Comparison of ENCODE assay signal across 26 cellular contexts in the genomic region with DNA sequence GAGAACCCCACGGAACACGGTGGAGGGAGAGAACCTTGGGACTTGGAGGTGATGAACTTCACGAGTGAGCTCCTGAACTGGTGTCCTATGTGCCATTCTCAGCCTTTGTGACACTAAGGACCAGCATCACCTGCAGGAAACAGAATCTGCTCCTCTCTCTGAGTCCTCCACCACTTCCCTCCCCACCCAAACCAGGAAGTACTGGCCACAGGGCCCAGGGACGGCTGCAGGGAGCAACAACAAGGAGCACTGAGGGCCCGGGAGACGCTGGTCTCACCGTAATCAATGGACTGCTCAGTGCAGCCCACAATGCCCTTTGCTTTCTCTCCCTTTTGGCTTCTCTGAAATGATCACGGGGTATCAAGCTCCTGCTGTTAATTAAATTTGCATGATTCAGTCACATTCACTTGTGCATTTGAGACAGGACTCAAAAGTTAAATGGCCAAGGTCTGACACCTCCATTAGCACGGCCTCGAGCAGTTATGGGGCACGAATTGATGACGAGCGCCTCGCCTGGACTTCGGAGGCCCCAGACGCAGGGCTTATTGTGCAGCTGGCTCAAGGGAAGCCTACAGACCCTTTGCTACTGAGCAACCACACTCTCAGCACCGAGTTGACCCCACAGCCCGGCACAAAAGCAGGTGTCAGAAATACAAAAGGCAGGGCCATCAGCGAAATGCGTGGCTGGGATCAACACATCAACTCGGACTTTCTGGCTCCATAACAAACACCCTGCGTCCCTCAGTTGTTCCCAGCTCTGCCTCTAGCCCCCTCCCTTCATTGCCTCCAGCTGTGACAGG. TPM values are rescaled to one million over a fixed set of nuclear protein-coding genes. Genes with fewer than 3 reads are reported as not detected.
DNase-seq lines count a peak whose midpoint lies in the region; ATAC-seq and TF ChIP-seq lines count a peak whose summit lies in the region.
"Had no signal": no experiment of that assay in that cellular context is flagged by ENCODE, and none has a peak within 500 bp of the region (broad histone marks: within the 10 kb centered on the region; RNA-seq: fewer than 3 reads in every experiment).

No MANE protein-coding gene starts in this region.

- TF ChIP-seq POLR2A in sigmoid colon (IDR thresholded peaks at IDR 0.05): no peak

- no peak overlapping the region for H3K27ac ChIP-seq in RWPE2 (ENCODE audit: poor library complexity, severe bottlenecking)
- H3K27ac ChIP-seq in sigmoid colon: no peak overlapping the region
- H3K27ac ChIP-seq: 22Rv1, C4-2B, gastroesophageal sphincter, tibial nerve had no signal

- H3K4me3 ChIP-seq in RWPE2 (ENCODE audit: severe bottlenecking) (no peak overlapping the region), sigmoid colon (no peak overlapping the region)
- H3K4me3 ChIP-seq: gastroesophageal sphincter, tibial nerve had no signal

- H3K27me3 ChIP-seq in RWPE2 (ENCODE audit: insufficient read depth, poor library complexity, severe bottlenecking) (no peaks in the 10 kb centered on the region), sigmoid colon (no peaks in the 10 kb centered on the region)
- H3K27me3 ChIP-seq: gastroesophageal sphincter, tibial nerve had no signal

- ATAC-seq in RWPE2 (ENCODE audit: low read depth) (no peak), left colon (peak; percentile 46), HG02798 (IDR thresholded peaks at IDR 0.05; ENCODE audit: poor library complexity, unreplicated experiment) (no peak)
- ATAC-seq: activated CD4-positive, alpha-beta T cell treated with anti-CD3 and anti-CD28 coated beads for 36 hours; activated CD8-positive, alpha-beta T cell treated with anti-CD3 and anti-CD28 coated beads, Interleukin-2, amount 10 ng/mL, durations not matched to agents 7 days and 5 days; activated T-helper 17 cell treated with anti-CD3 and anti-CD28 coated beads, Interleukin-2, amount 50 U/mL, for 72 hours; gastroesophageal sphincter had no signal

- no peaks in the 10 kb centered on the region for H3K36me3 ChIP-seq in RWPE2 (ENCODE audit: low read depth)
- H3K36me3 ChIP-seq in sigmoid colon: peaks cover 0 to 42% (median 11%) of the 10 kb centered on the region in 4 donors

- TF ChIP-seq CTCF in RWPE2 (IDR thresholded peaks at IDR 0.05; ENCODE audit: poor library complexity, severe bottlenecking) (no peak), sigmoid colon (IDR thresholded peaks at IDR 0.05) (no peak)

- DNase-seq in DMS53 (lab: John Stamatoyannopoulos, UW) (peak; percentile 17), DMS53 treated with DMSO at 0.1 percent for 48 hours (lab: John Stamatoyannopoulos, UW; ENCODE audit: unreplicated experiment) (no peak), RWPE2 (ENCODE audit: low spot score) (peak; percentile 33), left colon (no peak), sigmoid colon (peak; percentile 50), NK-92 (lab: John Stamatoyannopoulos, UW; ENCODE audit: unreplicated experiment) (no peak)
- no peak for DNase-seq in stimulated activated CD4-positive, alpha-beta T cell treated with anti-CD3 and anti-CD28 coated beads, Interleukin-2, amount 100 ng/mL, for 24 hours
- DNase-seq: activated CD4-positive, alpha-beta T cell treated with anti-CD3 and anti-CD28 coated beads for 36 hours; activated CD8-positive, alpha-beta T cell treated with anti-CD3 and anti-CD28 coated beads, Interleukin-2, amount 10 ng/mL, durations not matched to agents 7 days and 5 days; anterior cingulate cortex; Calu3; effector CD4-positive, alpha-beta T cell; hippocampal formation; KG1; mesenchymal stem cell; NCI-H1105 treated with DMSO at 0.1 percent for 48 hours; NCI-H2029; NCI-H526 treated with DMSO at 0.1 percent for 48 hours; Right ventricle myocardium superior; stimulated activated CD4-positive, alpha-beta T cell treated with anti-CD3 and anti-CD28 coated beads, Interleukin-4, amount 100 ng/mL, for 4 hours had no signal

- WGBS in sigmoid colon, 2 donors: 88% methylated on average over 22 of the region's 22 CpGs

- TF ChIP-seq EP300 in sigmoid colon (IDR thresholded peaks at IDR 0.05): no peak

- intact Hi-C loops in left colon (cut with DNase I, micrococcal nuclease) (no loop called here), sigmoid colon (cut with DNase I) (no loop called here)

- no peaks in the 10 kb centered on the region for H3K4me1 ChIP-seq in RWPE2 (ENCODE audit: insufficient read depth, poor library complexity, severe bottlenecking)
- no peaks in the 10 kb centered on the region for H3K4me1 ChIP-seq in sigmoid colon
- H3K4me1 ChIP-seq: gastroesophageal sphincter, tibial nerve had no signal

- H3K9me3 ChIP-seq in RWPE2 (ENCODE audit: severe bottlenecking): no peaks in the 10 kb centered on the region
- H3K9me3 ChIP-seq in sigmoid colon: no peaks in the 10 kb centered on the region
- H3K9me3 ChIP-seq: gastroesophageal sphincter, tibial nerve had no signal

RNA-seq across cellular contexts. Expression of a gene that starts 18.4 kb away (rescaled TPM):
- total RNA-seq in left colon: 10 to 100 TPM; 35.7 to 86.1 TPM
- total RNA-seq in sigmoid colon: 10 to 100 TPM; 61.5 to 69.0 (median 64.9) TPM
- 100 to 1,000 TPM in 1 of 3 donors, 10 to 100 TPM in 2; 50.0 to 187 (median 79.3) TPM for polyA plus RNA-seq in sigmoid colon

Comparison
In these comparisons a context has a peak if more than half of its experiments do, and no peak if none do; other contexts are left out.
1. DNase-seq: peak in DMS53 (single experiment), RWPE2 (single experiment) and sigmoid colon (single experiment); none in DMS53 treated with DMSO at 0.1 percent for 48 hours (single experiment), left colon (0 of 2), stimulated activated CD4-positive, alpha-beta T cell treated with anti-CD3 and anti-CD28 coated beads, Interleukin-2, amount 100 ng/mL, for 24 hours (0 of 2) and NK-92 (single experiment).